Comparison of ENCODE assay signal across 22 cellular contexts in the genomic region with DNA sequence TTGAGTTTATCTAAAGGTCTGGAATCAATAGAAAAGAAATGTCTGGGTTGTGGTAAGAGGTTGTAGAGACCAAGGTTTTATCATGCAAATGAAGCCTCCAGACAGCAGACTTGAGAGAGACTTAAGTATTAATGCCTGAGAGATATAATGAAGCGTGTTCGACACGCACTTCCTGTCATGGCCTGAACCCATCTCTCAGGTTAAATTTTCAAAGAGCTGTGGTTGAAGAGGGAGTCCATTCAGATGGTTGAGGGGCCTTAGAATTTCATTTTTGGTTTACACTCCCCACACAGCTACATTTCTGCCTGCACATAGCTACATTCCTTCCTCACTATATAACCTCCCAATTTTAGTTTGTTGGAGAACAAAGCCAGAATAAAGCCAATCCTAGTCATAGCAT. TPM values are rescaled to one million over a fixed set of nuclear protein-coding genes. Genes with fewer than 3 reads are reported as not detected.
DNase-seq lines count a peak whose midpoint lies in the region; ATAC-seq lines count a peak whose summit lies in the region.
"Had no signal": no experiment of that assay in that cellular context is flagged by ENCODE, and none has a peak within 500 bp of the region (broad histone marks: within the 10 kb centered on the region; RNA-seq: fewer than 3 reads in every experiment).

No MANE protein-coding gene starts in this region.

- H3K4me1 Mint-ChIP-seq in dendritic cell treated with granulocyte-macrophage colony-stimulating factor and Interleukin-4, amounts not matched to agents 40 ng/mL and 50 ng/mL, for 4 days (ENCODE audit: low read depth): peaks cover 40% of the 10 kb centered on the region

- no peaks in the 10 kb centered on the region for H3K9me3 Mint-ChIP-seq in dendritic cell treated with granulocyte-macrophage colony-stimulating factor and Interleukin-4, amounts not matched to agents 40 ng/mL and 50 ng/mL, for 4 days
- H3K9me3 Mint-ChIP-seq: stimulated activated naive CD8-positive, alpha-beta T cell treated with anti-CD3 and anti-CD28 coated beads, Interleukin-15, amount 100 ng/mL, for 72 hours; T-helper 2 cell treated with Interferon-gamma antibody and Interleukin-4, amounts not matched to agents 5 μg/mL and 100 μg/mL, for 36 hours had no signal

- H3K27ac Mint-ChIP-seq in dendritic cell treated with granulocyte-macrophage colony-stimulating factor and Interleukin-4, amounts not matched to agents 40 ng/mL and 50 ng/mL, for 4 days: peak overlapping the region; percentile 91
- H3K27ac Mint-ChIP-seq: activated naive CD8-positive, alpha-beta T cell; endodermal cell; stimulated activated naive CD8-positive, alpha-beta T cell treated with anti-CD3 and anti-CD28 coated beads, Interleukin-15, amount 100 ng/mL, for 72 hours; T-helper 2 cell treated with Interferon-gamma antibody and Interleukin-4, amounts not matched to agents 5 μg/mL and 100 μg/mL, for 36 hours had no signal

- ATAC-seq in GM18520 (IDR thresholded peaks at IDR 0.05; ENCODE audit: unreplicated experiment) (peak; percentile 68), GM21723 (IDR thresholded peaks at IDR 0.05; ENCODE audit: unreplicated experiment) (peak; percentile 65), HG03175 (IDR thresholded peaks at IDR 0.05; ENCODE audit: unreplicated experiment) (peak; percentile 59), esophagus mucosa (no peak)
- ATAC-seq: left lobe of liver; stimulated activated naive CD8-positive, alpha-beta T cell treated with anti-CD3 and anti-CD28 coated beads, Interleukin-15, amount 100 ng/mL, for 72 hours had no signal

- DNase-seq in GM03348 (ENCODE audit: low spot score) (no peak), cortex of kidney (lab: John Stamatoyannopoulos, UW) (no peak)
- DNase-seq in effector CD8-positive, alpha-beta T cell (lab: John Stamatoyannopoulos, UW): no peak
- DNase-seq: AML-193; endodermal cell; GM23248; MG63; SHP77; stimulated activated naive CD8-positive, alpha-beta T cell treated with anti-CD3 and anti-CD28 coated beads, Interleukin-15, amount 100 ng/mL, for 72 hours had no signal

- intact Hi-C loops in dendritic cell treated with granulocyte-macrophage colony-stimulating factor and Interleukin-4, amounts not matched to agents 40 ng/mL and 50 ng/mL, for 4 days (cut with micrococcal nuclease): no loop called here

- no peak overlapping the region for H3K4me3 Mint-ChIP-seq in dendritic cell treated with granulocyte-macrophage colony-stimulating factor and Interleukin-4, amounts not matched to agents 40 ng/mL and 50 ng/mL, for 4 days
- H3K4me3 Mint-ChIP-seq: activated naive CD8-positive, alpha-beta T cell; endodermal cell; stimulated activated naive CD8-positive, alpha-beta T cell treated with anti-CD3 and anti-CD28 coated beads, Interleukin-15, amount 100 ng/mL, for 72 hours had no signal

- H3K36me3 Mint-ChIP-seq in dendritic cell treated with granulocyte-macrophage colony-stimulating factor and Interleukin-4, amounts not matched to agents 40 ng/mL and 50 ng/mL, for 4 days (ENCODE audit: low read depth): no peaks in the 10 kb centered on the region
- H3K36me3 Mint-ChIP-seq: activated naive CD8-positive, alpha-beta T cell had no signal

- no peaks in the 10 kb centered on the region for H3K27me3 Mint-ChIP-seq in dendritic cell treated with granulocyte-macrophage colony-stimulating factor and Interleukin-4, amounts not matched to agents 40 ng/mL and 50 ng/mL, for 4 days
- H3K27me3 Mint-ChIP-seq: activated naive CD8-positive, alpha-beta T cell; stimulated activated naive CD8-positive, alpha-beta T cell treated with anti-CD3 and anti-CD28 coated beads, Interleukin-15, amount 100 ng/mL, for 72 hours had no signal

RNA-seq across cellular contexts. Expression of a gene that starts 10.1 kb away (rescaled TPM):
- 0.36 TPM for total RNA-seq in esophagus mucosa
- total RNA-seq: cardiac muscle cell, endodermal cell, fibroblast of villous mesenchyme, GM23248, HT1080 had no signal

RNA-seq across cellular contexts. Expression of a gene that starts 28.9 kb away (rescaled TPM):
- not detected for total RNA-seq in esophagus mucosa
- total RNA-seq: cardiac muscle cell, fibroblast of villous mesenchyme, GM23248, HT1080, left lobe of liver, posterior vena cava, urinary bladder had no signal

RNA-seq across cellular contexts. Expression of a gene that starts 37.8 kb away (rescaled TPM):
- not detected for total RNA-seq in esophagus mucosa
- total RNA-seq: endodermal cell, fibroblast of villous mesenchyme, GM23248, HT1080, posterior vena cava, urinary bladder had no signal

RNA-seq across cellular contexts. Expression of a gene that starts 49.3 kb away (rescaled TPM):
- total RNA-seq in esophagus mucosa: not detected
- total RNA-seq: cardiac muscle cell, endodermal cell, fibroblast of villous mesenchyme, GM23248, left lobe of liver had no signal
